In the genomic region with DNA sequence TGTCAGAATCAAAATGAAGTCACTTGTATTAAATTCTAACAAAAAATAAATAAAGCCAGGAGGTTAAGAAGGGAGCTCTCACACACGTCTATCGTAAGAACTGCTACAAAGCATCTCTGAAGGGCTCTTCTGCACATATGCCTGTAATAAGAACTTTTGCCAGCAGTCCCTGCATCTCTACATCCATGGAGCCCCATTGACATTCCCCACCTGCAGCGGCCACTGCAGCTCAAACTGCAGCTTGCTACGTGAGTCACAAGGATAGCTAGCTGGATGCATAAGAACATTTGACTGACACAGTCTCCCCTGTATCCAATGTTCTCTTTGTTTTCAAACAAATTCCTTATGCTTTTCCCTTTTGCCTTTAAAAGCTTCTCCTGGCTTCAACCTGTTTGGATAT, we compare ENCODE assay signal across 20 cellular contexts.
A peak's percentile ranks its signal among the peaks of the same experiment; 100 is the strongest.
DNase-seq lines count a peak whose midpoint lies in the region; ATAC-seq, FAIRE-seq and TF ChIP-seq lines count a peak whose summit lies in the region.
"Had no signal": no experiment of that assay in that cellular context is flagged by ENCODE, and none has a peak within 500 bp of the region (broad histone marks: within the 10 kb centered on the region; RNA-seq: fewer than 3 reads in every experiment).

No MANE protein-coding gene starts in this region.

- H3K9me3 ChIP-seq in neutrophil: no peaks in the 10 kb centered on the region
- H3K9me3 ChIP-seq in WERI-Rb-1 (ENCODE audit: severe bottlenecking): no peaks in the 10 kb centered on the region
- H3K9me3 ChIP-seq: SK-N-SH had no signal

- DNase-seq in NCI-H82 (lab: John Stamatoyannopoulos, UW): peak; percentile 30
- DNase-seq in NCI-H82 treated with DMSO at 0.1 percent for 48 hours (lab: John Stamatoyannopoulos, UW; ENCODE audit: unreplicated experiment): no peak
- DNase-seq in SHP77 treated with DMSO at 0.1 percent for 48 hours (lab: John Stamatoyannopoulos, UW): peak; percentile 66
- DNase-seq in iPS-NIHi11 (ENCODE audit: low spot score): peak; percentile 9
- DNase-seq in WERI-Rb-1: no peak
- no peak for DNase-seq in GM12892 (ENCODE audit: insufficient read length)
- DNase-seq: AML-193, DMS79, GM23248, KG1, MV-4-11, NCI-H187, NCI-H2171, Right ventricle myocardium superior, SK-N-SH had no signal

- no peak for TF ChIP-seq CTCF in neutrophil (IDR thresholded peaks at IDR 0.05)
- no peak for TF ChIP-seq CTCF in WERI-Rb-1 (IDR thresholded peaks at IDR 0.05; ENCODE audit: low read depth, low read length)

- ATAC-seq in GM21381 (IDR thresholded peaks at IDR 0.05; ENCODE audit: unreplicated experiment): no peak

- no peak for TF ChIP-seq POLR2A in GM12892 (IDR thresholded peaks at IDR 0.05; ENCODE audit: low read depth, low read length)

- no peak for FAIRE-seq in GM12892 (lab: Jason Lieb, UNC)
- FAIRE-seq: D721Med had no signal

- H3K4me1 ChIP-seq in neutrophil (ENCODE audit: control insufficient read depth in 1 of 2, insufficient read depth in 1 of 2, low read depth in 1 of 2, low read length in 1 of 2): peaks cover 43 to 51% of the 10 kb centered on the region in 2 experiments

- no peaks in the 10 kb centered on the region for H3K27me3 ChIP-seq in neutrophil
- no peaks in the 10 kb centered on the region for H3K27me3 ChIP-seq in WERI-Rb-1 (ENCODE audit: insufficient read depth, low read depth, severe bottlenecking)

- H3K4me3 ChIP-seq in neutrophil (ENCODE audit: low read depth in 1 of 2, low read length in 1 of 2): no peak overlapping the region
- no peak overlapping the region for H3K4me3 ChIP-seq in WERI-Rb-1 (ENCODE audit: low read depth, low read length)
- H3K4me3 ChIP-seq: GM23248 had no signal

- H3K27ac ChIP-seq in neutrophil: peak overlapping the region; percentile 54
- no peak overlapping the region for H3K27ac ChIP-seq in WERI-Rb-1
- H3K27ac ChIP-seq: 22Rv1, C4-2B, GM23248 had no signal

- H3K36me3 ChIP-seq in neutrophil (no peaks in the 10 kb centered on the region), WERI-Rb-1 (no peaks in the 10 kb centered on the region; the same call in 1 of the 2 replicates)

Comparison
In these comparisons a context has a peak if more than half of its experiments do, and no peak if none do; other contexts are left out.
1. DNase-seq: peak in NCI-H82 (single experiment), SHP77 treated with DMSO at 0.1 percent for 48 hours (single experiment) and iPS-NIHi11 (single experiment); none in NCI-H82 treated with DMSO at 0.1 percent for 48 hours (single experiment), WERI-Rb-1 (single experiment) and GM12892 (single experiment).